In genomic region chr19:54824401-54824800, GRCh38 we compare ENCODE assay signal across 19 cellular contexts. TPM values are rescaled to one million over a fixed set of nuclear protein-coding genes. Genes with fewer than 3 reads are reported as not detected.
"Had no signal": no experiment of that assay in that cellular context is flagged by ENCODE, and none has a peak within 500 bp of the region (broad histone marks: within the 10 kb centered on the region; RNA-seq: fewer than 3 reads in every experiment).

No MANE protein-coding gene starts in this region.

RNA-seq across cellular contexts. Expression of gene KIR2DS4, which starts 8.1 kb away (rescaled TPM):
- total RNA-seq: naive thymus-derived CD8-positive, alpha-beta T cell; omental fat pad; osteocyte; pancreas; posterior vena cava; pulmonary artery endothelial cell; right atrium auricular region; sciatic nerve; smooth muscle cell; stomach; subcutaneous adipose tissue; temporal lobe; thoracic aorta; thyroid gland; tibial nerve; ureter; vagina had no signal
- polyA plus RNA-seq: neural cell, pancreas, smooth muscle cell, stomach had no signal

RNA-seq across cellular contexts. Expression of gene KIR3DL1, which starts 8.1 kb away (rescaled TPM):
- total RNA-seq: osteocyte, pancreas, posterior vena cava, prostate gland, pulmonary artery endothelial cell, right atrium auricular region, sciatic nerve, smooth muscle cell, stomach, subcutaneous adipose tissue, temporal lobe, thoracic aorta, thyroid gland, ureter, vagina had no signal
- polyA plus RNA-seq: neural cell, pancreas, smooth muscle cell, stomach had no signal

RNA-seq across cellular contexts. Expression of gene KIR2DL4, which starts 21.0 kb away (rescaled TPM):
- total RNA-seq: naive thymus-derived CD8-positive, alpha-beta T cell; osteocyte; prostate gland; pulmonary artery endothelial cell; right atrium auricular region; sciatic nerve; smooth muscle cell; temporal lobe; thyroid gland; tibial nerve; vagina had no signal
- polyA plus RNA-seq: neural cell, pancreas, smooth muscle cell had no signal

RNA-seq across cellular contexts. Expression of gene KIR3DL2, which starts 25.8 kb away (rescaled TPM):
- total RNA-seq: naive thymus-derived CD8-positive, alpha-beta T cell; osteocyte; pancreas; posterior vena cava; prostate gland; pulmonary artery endothelial cell; right atrium auricular region; sciatic nerve; smooth muscle cell; stomach; subcutaneous adipose tissue; temporal lobe; thoracic aorta; thyroid gland; tibial nerve; ureter; vagina had no signal
- polyA plus RNA-seq: neural cell, pancreas, smooth muscle cell, stomach had no signal

RNA-seq across cellular contexts. Expression of gene FCAR, which starts 49.6 kb away (rescaled TPM):
- total RNA-seq: naive thymus-derived CD8-positive, alpha-beta T cell; osteocyte; prostate gland; pulmonary artery endothelial cell; smooth muscle cell had no signal
- polyA plus RNA-seq: neural cell, smooth muscle cell had no signal
